Comparison of ENCODE assay signal across 13 cellular contexts in genomic region chr15:40543631-40544294, GRCh38. TPM values are rescaled to one million over a fixed set of nuclear protein-coding genes. Genes with fewer than 3 reads are reported as not detected.
A peak's percentile ranks its signal among the peaks of the same experiment; 100 is the strongest.
DNase-seq lines count a peak whose midpoint lies in the region; ATAC-seq, FAIRE-seq and TF ChIP-seq lines count a peak whose summit lies in the region.
"Had no signal": no experiment of that assay in that cellular context is flagged by ENCODE, and none has a peak within 500 bp of the region (broad histone marks: within the 10 kb centered on the region; RNA-seq: fewer than 3 reads in every experiment).

No MANE protein-coding gene starts in this region.

- H3K27ac Mint-ChIP-seq in CD8-positive, alpha-beta T cell = no peak overlapping the region
- H3K27ac Mint-ChIP-seq in progenitor cell of endocrine pancreas = no peak overlapping the region
- H3K27ac Mint-ChIP-seq: dendritic cell treated with granulocyte-macrophage colony-stimulating factor and Interleukin-4, amounts not matched to agents 40 ng/mL and 50 ng/mL, for 4 days had no signal

- no peaks in the 10 kb centered on the region for H3K27me3 ChIP-seq in small intestine (ENCODE audit: control insufficient read depth in 2 of 2, insufficient read depth in 2 of 2, low read length in 2 of 2)
- no peaks in the 10 kb centered on the region for H3K27me3 ChIP-seq in CD8-positive, alpha-beta T cell (ENCODE audit: insufficient read depth, low read length)
- H3K27me3 ChIP-seq: pancreas had no signal

- no peaks in the 10 kb centered on the region for H3K4me1 Mint-ChIP-seq in CD8-positive, alpha-beta T cell (ENCODE audit: low read depth)
- no peaks in the 10 kb centered on the region for H3K4me1 Mint-ChIP-seq in progenitor cell of endocrine pancreas (ENCODE audit: low read depth)

- H3K36me3 ChIP-seq in OCI-LY7 (ENCODE audit: insufficient read depth, low read length) (no peaks in the 10 kb centered on the region; the same call in 1 of the 2 replicates), small intestine (ENCODE audit: control insufficient read depth in 2 of 2, insufficient read depth in 2 of 2, low read length in 2 of 2) (no peaks in the 10 kb centered on the region)
- H3K36me3 ChIP-seq in CD8-positive, alpha-beta T cell (ENCODE audit: insufficient read depth, low read length) = peaks cover 5% of the 10 kb centered on the region
- H3K36me3 ChIP-seq: pancreas had no signal

- H3K9me3 ChIP-seq in OCI-LY7 (ENCODE audit: low read length) = no peaks in the 10 kb centered on the region
- no peaks in the 10 kb centered on the region for H3K9me3 ChIP-seq in small intestine (ENCODE audit: control insufficient read depth, low read depth)
- H3K9me3 ChIP-seq in CD8-positive, alpha-beta T cell (ENCODE audit: low read length) = no peaks in the 10 kb centered on the region
- H3K9me3 ChIP-seq: pancreas had no signal

- H3K27ac ChIP-seq in OCI-LY7 (ENCODE audit: low read depth, low read length, poor library complexity, severe bottlenecking) = peak overlapping the region; percentile 51
- H3K27ac ChIP-seq in small intestine (ENCODE audit: low read depth in 1 of 2, low read length in 1 of 2) = no peak overlapping the region
- no peak overlapping the region for H3K27ac ChIP-seq in CD8-positive, alpha-beta T cell (ENCODE audit: low read depth, low read length)
- H3K27ac ChIP-seq: pancreas had no signal

- H3K4me2 ChIP-seq in OCI-LY7 (ENCODE audit: low read length) = peak overlapping the region; percentile 49

- no peak overlapping the region for H3K4me3 Mint-ChIP-seq in CD8-positive, alpha-beta T cell
- no peak overlapping the region for H3K4me3 Mint-ChIP-seq in progenitor cell of endocrine pancreas (ENCODE audit: low read depth)
- H3K4me3 Mint-ChIP-seq: CD4-positive, alpha-beta memory T cell; dendritic cell treated with granulocyte-macrophage colony-stimulating factor and Interleukin-4, amounts not matched to agents 40 ng/mL and 50 ng/mL, for 4 days; H9 had no signal

- TF ChIP-seq CTCF in GM12864 (IDR thresholded peaks at IDR 0.05; ENCODE audit: low read depth, low read length, missing control alignments) (no peak), OCI-LY7 (conservative IDR thresholded peaks at IDR 0.05; ENCODE audit: low read length) (no peak), progenitor cell of endocrine pancreas (IDR thresholded peaks at IDR 0.05; ENCODE audit: unreplicated experiment) (no peak)
- no peak for TF ChIP-seq CTCF in CD8-positive, alpha-beta T cell (IDR thresholded peaks at IDR 0.05)

- no peaks in the 10 kb centered on the region for H3K79me2 ChIP-seq in OCI-LY7 (ENCODE audit: insufficient read depth, low read depth, low read length)

- no peaks in the 10 kb centered on the region for H3K9me3 Mint-ChIP-seq in CD8-positive, alpha-beta T cell
- H3K9me3 Mint-ChIP-seq in progenitor cell of endocrine pancreas (ENCODE audit: low read depth) = no peaks in the 10 kb centered on the region
- H3K9me3 Mint-ChIP-seq: CD4-positive, alpha-beta memory T cell; dendritic cell treated with granulocyte-macrophage colony-stimulating factor and Interleukin-4, amounts not matched to agents 40 ng/mL and 50 ng/mL, for 4 days; H9 had no signal

- no TSS peak for BruUV-seq in OCI-LY7 (replicated peaks; lab: Mats Ljungman, UMichigan)

- ATAC-seq in GM19467 (IDR thresholded peaks at IDR 0.05; ENCODE audit: unreplicated experiment) = peak; percentile 46
- ATAC-seq in HG03064 (IDR thresholded peaks at IDR 0.05; ENCODE audit: low read depth, unreplicated experiment) = peak; percentile 64
- ATAC-seq in CD8-positive, alpha-beta T cell = no peak
- ATAC-seq: pancreas had no signal

- WGBS in small intestine, 3 donors = 68 to 76% (median 74%) methylated on average over 5 of the region's 5 CpGs

- no peaks in the 10 kb centered on the region for H3K27me3 Mint-ChIP-seq in CD8-positive, alpha-beta T cell (ENCODE audit: low read depth)
- no peaks in the 10 kb centered on the region for H3K27me3 Mint-ChIP-seq in progenitor cell of endocrine pancreas
- H3K27me3 Mint-ChIP-seq: CD4-positive, alpha-beta memory T cell; dendritic cell treated with granulocyte-macrophage colony-stimulating factor and Interleukin-4, amounts not matched to agents 40 ng/mL and 50 ng/mL, for 4 days had no signal

- H3K36me3 Mint-ChIP-seq in CD8-positive, alpha-beta T cell = peaks cover 27% of the 10 kb centered on the region
- peaks cover 4% of the 10 kb centered on the region for H3K36me3 Mint-ChIP-seq in progenitor cell of endocrine pancreas (ENCODE audit: insufficient read depth)

- H3K4me1 ChIP-seq in OCI-LY7 (ENCODE audit: insufficient read depth, low read length, poor library complexity, severe bottlenecking) (peaks cover 22% of the 10 kb centered on the region), small intestine (ENCODE audit: control insufficient read depth in 2 of 2, insufficient read depth in 1 of 2, low read depth in 1 of 2, low read length in 1 of 2) (no peaks in the 10 kb centered on the region)
- H3K4me1 ChIP-seq in CD8-positive, alpha-beta T cell (ENCODE audit: insufficient read depth, low read length) = no peaks in the 10 kb centered on the region
- H3K4me1 ChIP-seq: pancreas had no signal

- POLR2A ChIA-PET in OCI-LY7 (lab: Charles Lee) = interaction anchor here (1.3 kb wide), 1 partner anchor 21 kb away, joined by 3 read pairs; the partner anchor contains the start of gene CCDC32
- POLR2A ChIA-PET in CD8-positive, alpha-beta T cell (lab: Charles Lee) = no interaction called here

- CTCF ChIA-PET in OCI-LY7 (lab: Charles Lee; ENCODE audit: unreplicated experiment) = no interaction called here
- CTCF ChIA-PET in CD8-positive, alpha-beta T cell (lab: Charles Lee) = no interaction called here

- intact Hi-C loops in OCI-LY7 (cut with micrococcal nuclease; ENCODE audit: unreplicated experiment) = no loop called here
- intact Hi-C loops in CD8-positive, alpha-beta T cell (cut with DNase I, micrococcal nuclease) = no loop called here

- no peaks in the 10 kb centered on the region for H3K9me2 ChIP-seq in OCI-LY7 (ENCODE audit: insufficient read depth, low read length)

- H3K4me3 ChIP-seq in GM12864 (ENCODE audit: low read depth, low read length) (no peak overlapping the region), OCI-LY7 (ENCODE audit: low read depth, low read length, poor library complexity, severe bottlenecking) (peak overlapping the region; percentile 17), small intestine (ENCODE audit: low read depth in 1 of 2, low read length in 2 of 2) (no peak overlapping the region)
- no peak overlapping the region for H3K4me3 ChIP-seq in CD8-positive, alpha-beta T cell (ENCODE audit: low read depth, low read length)
- H3K4me3 ChIP-seq: pancreas had no signal

- no peak overlapping the region; the same call in 1 of the 2 replicates for H2AFZ ChIP-seq in OCI-LY7 (ENCODE audit: low read length)

- peak; percentile 75 for DNase-seq in GM12864 (ENCODE audit: low read depth)
- DNase-seq in OCI-LY7 (ENCODE audit: low spot score) = peak; percentile 71
- DNase-seq in small intestine = no peak
- no peak for DNase-seq in CD8-positive, alpha-beta T cell
- no peak for DNase-seq in progenitor cell of endocrine pancreas (ENCODE audit: low spot score, unreplicated experiment)
- no peak for DNase-seq in activated CD4-positive, alpha-beta T cell treated with anti-CD3 and anti-CD28 coated beads, Interleukin-2, amount 50 U/mL, for 4 hours
- DNase-seq: CD4-positive, alpha-beta memory T cell; H9; NCI-H2029; pancreas had no signal

- no peak for FAIRE-seq in small intestine (lab: Jason Lieb, UNC)
- FAIRE-seq: pancreas had no signal

- H4K20me1 ChIP-seq in OCI-LY7 (ENCODE audit: insufficient read depth, low read length) = no peaks in the 10 kb centered on the region

RNA-seq across cellular contexts. Expression of gene CCDC32, which starts 21.1 kb away (rescaled TPM):
- 10.3 and 15.1 TPM in 2 replicates for total RNA-seq in OCI-LY7 (2014; rRNA removed; shearing (Covaris generic))
- 14.3 and 14.9 TPM in 2 replicates for total RNA-seq in OCI-LY7 (2022)
- polyA plus RNA-seq in small intestine = 10 to 100 TPM; 22.3 to 23.8 (median 23.5) TPM
- 10 to 100 TPM; 18.3 to 20.3 TPM for total RNA-seq in CD8-positive, alpha-beta T cell
- 21.7 and 22.2 TPM in 2 replicates for total RNA-seq in progenitor cell of endocrine pancreas

RNA-seq across cellular contexts. Expression of gene RPUSD2, which starts 25.3 kb away (rescaled TPM):
- 26.4 and 27.7 TPM in 2 replicates for total RNA-seq in OCI-LY7 (2014; rRNA removed; shearing (Covaris generic))
- total RNA-seq in OCI-LY7 (2022) (15.7 and 18.9 TPM in 2 replicates), progenitor cell of endocrine pancreas (11.5 and 13.2 TPM in 2 replicates)
- polyA plus RNA-seq in small intestine = 10 to 100 TPM in 1 of 3 donors, 1 to 10 TPM in 2; 3.2 to 10.1 (median 4.0) TPM
- 10 to 100 TPM; 20.1 to 24.3 TPM for total RNA-seq in CD8-positive, alpha-beta T cell

RNA-seq across cellular contexts. Expression of gene KNL1, which starts 50.3 kb away (rescaled TPM):
- 51.3 and 66.9 TPM in 2 replicates for total RNA-seq in OCI-LY7 (2014; rRNA removed; shearing (Covaris generic))
- total RNA-seq in OCI-LY7 (2022) (58.7 and 62.3 TPM in 2 replicates), progenitor cell of endocrine pancreas (11.7 and 12.1 TPM in 2 replicates)
- 10 to 100 TPM in 1 of 3 donors, 1 to 10 TPM in 2; 8.1 to 11.0 (median 9.5) TPM for polyA plus RNA-seq in small intestine
- total RNA-seq in CD8-positive, alpha-beta T cell = under 1 TPM; 0.83 to 0.98 TPM

Comparison
In these comparisons a context has a peak if more than half of its experiments do, and no peak if none do; other contexts are left out.
1. DNase-seq: peak in GM12864 (single experiment) and OCI-LY7 (single experiment); none in small intestine (single experiment), CD8-positive, alpha-beta T cell (0 of 7), progenitor cell of endocrine pancreas (single experiment) and activated CD4-positive, alpha-beta T cell treated with anti-CD3 and anti-CD28 coated beads, Interleukin-2, amount 50 U/mL, for 4 hours (0 of 2).